1 cellular context compared by ENCODE assay signal in genomic region chr5:126098330-126099017, GRCh38.
TF ChIP-seq lines count a peak whose summit lies in the region.

No MANE protein-coding gene starts in this region.

TF ChIP-seq in WTC11, 78 proteins besides CTCF, POLR2A, EP300 and RAD21 (continued from another document):
- TF ChIP-seq ATF6 (CRISPR knock-in tag; IDR thresholded peaks at IDR 0.05) (no peak), IRF1 (CRISPR knock-in tag; IDR thresholded peaks at IDR 0.05) (no peak), E2F5 (CRISPR knock-in tag; IDR thresholded peaks at IDR 0.05) (no peak), ZNF425 (CRISPR knock-in tag; conservative IDR thresholded peaks at IDR 0.05) (no peak), SP1 (CRISPR knock-in tag; conservative IDR thresholded peaks at IDR 0.05) (no peak), E2F1 (CRISPR knock-in tag; IDR thresholded peaks at IDR 0.05) (no peak), ZNF532 (CRISPR knock-in tag; IDR thresholded peaks at IDR 0.05; ENCODE audit: borderline replicate concordance) (no peak)
